In the genomic region with DNA sequence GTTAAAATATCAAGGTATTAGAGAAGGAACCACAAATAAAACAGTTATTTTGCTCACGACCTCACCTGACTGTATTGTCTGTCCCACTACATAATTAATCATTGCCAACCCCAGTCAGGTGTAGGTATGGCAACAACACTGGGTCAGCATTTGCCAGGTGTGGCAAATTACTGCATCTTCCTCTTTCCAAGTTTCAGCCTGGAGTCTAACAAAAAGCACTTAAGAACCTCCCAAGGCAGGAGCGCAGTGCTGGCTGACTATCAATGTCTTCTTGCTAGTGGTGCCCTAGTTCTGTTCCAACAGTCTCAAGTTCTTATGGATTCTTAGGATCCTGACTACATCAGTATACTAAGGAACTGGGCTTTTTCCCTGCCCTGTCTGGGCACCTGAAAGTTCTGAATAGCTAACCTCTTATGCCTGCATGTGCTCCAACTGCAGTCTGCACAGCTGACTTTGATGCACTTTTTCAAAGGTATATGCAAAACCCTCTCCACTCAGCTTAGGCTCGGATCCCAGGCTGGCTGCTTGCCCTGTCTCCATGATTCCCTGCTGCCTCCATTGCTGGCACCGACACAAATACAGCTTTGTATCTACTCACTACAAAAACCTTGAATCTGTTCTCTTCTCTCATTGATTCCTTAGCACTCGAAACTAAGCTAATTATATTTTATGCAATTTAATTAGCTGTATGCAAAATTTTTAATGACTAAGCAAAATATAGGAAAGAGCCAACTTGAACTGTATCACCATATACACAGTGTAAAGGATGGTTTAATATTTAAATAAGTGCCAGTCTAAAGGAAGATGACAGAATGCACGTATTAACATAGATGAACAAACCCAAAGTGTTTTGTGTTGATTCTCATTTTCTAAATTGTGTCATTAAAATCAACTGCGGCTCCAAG, we compare ENCODE assay signal across 10 cellular contexts.
DNase-seq lines count a peak whose midpoint lies in the region; FAIRE-seq lines count a peak whose summit lies in the region.
"Had no signal": no experiment of that assay in that cellular context is flagged by ENCODE, and none has a peak within 500 bp of the region (broad histone marks: within the 10 kb centered on the region; RNA-seq: fewer than 3 reads in every experiment).

No MANE protein-coding gene starts in this region.

- no peaks in the 10 kb centered on the region for H3K36me3 Mint-ChIP-seq in activated T-helper 2 cell treated with anti-CD3 and anti-CD28 coated beads, Interferon-gamma antibody, Interleukin-2, Interleukin-4, amounts not matched to agents 10 μg/mL and 5 μg/mL and 100 μg/mL, durations not matched to agents 14 hours and 24 hours and 36 hours (ENCODE audit: low read depth)
- H3K36me3 Mint-ChIP-seq: naive thymus-derived CD4-positive, alpha-beta T cell had no signal

- peak; percentile 6 for FAIRE-seq in frontal cortex (lab: Jason Lieb, UNC)
- FAIRE-seq: RCC 7860 had no signal

- H3K27me3 Mint-ChIP-seq in activated T-helper 2 cell treated with anti-CD3 and anti-CD28 coated beads, Interferon-gamma antibody, Interleukin-2, Interleukin-4, amounts not matched to agents 10 μg/mL and 5 μg/mL and 100 μg/mL, durations not matched to agents 14 hours and 24 hours and 36 hours (ENCODE audit: low read depth): no peaks in the 10 kb centered on the region
- H3K27me3 Mint-ChIP-seq: naive thymus-derived CD4-positive, alpha-beta T cell had no signal

- no peak overlapping the region for H3K4me3 Mint-ChIP-seq in activated T-helper 2 cell treated with anti-CD3 and anti-CD28 coated beads, Interferon-gamma antibody, Interleukin-2, Interleukin-4, amounts not matched to agents 10 μg/mL and 5 μg/mL and 100 μg/mL, durations not matched to agents 14 hours and 24 hours and 36 hours (ENCODE audit: low read depth)
- H3K4me3 Mint-ChIP-seq: naive thymus-derived CD4-positive, alpha-beta T cell had no signal

- H3K27ac Mint-ChIP-seq in activated T-helper 2 cell treated with anti-CD3 and anti-CD28 coated beads, Interferon-gamma antibody, Interleukin-2, Interleukin-4, amounts not matched to agents 10 μg/mL and 5 μg/mL and 100 μg/mL, durations not matched to agents 14 hours and 24 hours and 36 hours: no peak overlapping the region
- H3K27ac Mint-ChIP-seq: naive thymus-derived CD4-positive, alpha-beta T cell had no signal

- intact Hi-C loops in activated T-helper 2 cell treated with anti-CD3 and anti-CD28 coated beads, Interferon-gamma antibody, Interleukin-2, Interleukin-4, amounts not matched to agents 10 μg/mL and 5 μg/mL and 100 μg/mL, durations not matched to agents 14 hours and 24 hours and 36 hours (cut with micrococcal nuclease): no loop called here

- no peaks in the 10 kb centered on the region for H3K4me1 Mint-ChIP-seq in activated T-helper 2 cell treated with anti-CD3 and anti-CD28 coated beads, Interferon-gamma antibody, Interleukin-2, Interleukin-4, amounts not matched to agents 10 μg/mL and 5 μg/mL and 100 μg/mL, durations not matched to agents 14 hours and 24 hours and 36 hours (ENCODE audit: low read depth)
- H3K4me1 Mint-ChIP-seq: naive thymus-derived CD4-positive, alpha-beta T cell had no signal

- peaks cover 23% of the 10 kb centered on the region for H3K9me3 Mint-ChIP-seq in activated T-helper 2 cell treated with anti-CD3 and anti-CD28 coated beads, Interferon-gamma antibody, Interleukin-2, Interleukin-4, amounts not matched to agents 10 μg/mL and 5 μg/mL and 100 μg/mL, durations not matched to agents 14 hours and 24 hours and 36 hours

- DNase-seq in NCI-H1048 (lab: John Stamatoyannopoulos, UW) (peak; percentile 73), NCI-H526 treated with DMSO at 0.1 percent for 48 hours (lab: John Stamatoyannopoulos, UW) (peak; percentile 57), frontal cortex (ENCODE audit: low spot score in 2 of 2) (peak in 1 of 2 donors; percentile 35), pons (ENCODE audit: low spot score) (peak; percentile 89), NCI-H748 (lab: John Stamatoyannopoulos, UW; ENCODE audit: unreplicated experiment) (no peak), NCI-H1417 (lab: John Stamatoyannopoulos, UW) (no peak)
- no peak for DNase-seq in activated CD4-positive, alpha-beta T cell treated with anti-CD3 and anti-CD28 coated beads, Interleukin-2, amount 50 U/mL, for 4 hours
- no peak for DNase-seq in activated T-helper 2 cell treated with anti-CD3 and anti-CD28 coated beads, Interferon-gamma antibody, Interleukin-2, Interleukin-4, amounts not matched to agents 10 μg/mL and 5 μg/mL and 100 μg/mL, durations not matched to agents 14 hours and 24 hours and 36 hours (ENCODE audit: low spot score)
- DNase-seq: naive thymus-derived CD4-positive, alpha-beta T cell had no signal

Comparison
In these comparisons a context has a peak if more than half of its experiments do, and no peak if none do; other contexts are left out.
1. DNase-seq: peak in NCI-H1048 (single experiment), NCI-H526 treated with DMSO at 0.1 percent for 48 hours (single experiment) and pons (single experiment); none in NCI-H748 (single experiment), NCI-H1417 (0 of 3), activated CD4-positive, alpha-beta T cell treated with anti-CD3 and anti-CD28 coated beads, Interleukin-2, amount 50 U/mL, for 4 hours (0 of 2) and activated T-helper 2 cell treated with anti-CD3 and anti-CD28 coated beads, Interferon-gamma antibody, Interleukin-2, Interleukin-4, amounts not matched to agents 10 μg/mL and 5 μg/mL and 100 μg/mL, durations not matched to agents 14 hours and 24 hours and 36 hours (single experiment).